ENCODE assay signal across 2 cellular contexts in genomic region chr17:70969540-70970034, GRCh38.
A peak's percentile ranks its signal among the peaks of the same experiment; 100 is the strongest.
TF ChIP-seq lines count a peak whose summit lies in the region.

No MANE protein-coding gene starts in this region.

TF ChIP-seq in HepG2, 621 proteins besides CTCF, POLR2A, EP300 and RAD21:
- TF ChIP-seq XRCC5 (optimal IDR thresholded peaks at IDR 0.05; ENCODE audit: low read length) (no peak), CREB1 (IDR thresholded peaks at IDR 0.05) (peak; percentile 34; the same call in 1 of the 2 replicates), CREB1 (CRISPR knock-in tag; IDR thresholded peaks at IDR 0.05) (no peak), ATF7 (IDR thresholded peaks at IDR 0.05) (0 out of 2 replicates have a peak, but pooled peaks have one; percentile 5), ATF7 (CRISPR knock-in tag; IDR thresholded peaks at IDR 0.05) (no peak), TCF12 (IDR thresholded peaks at IDR 0.05) (no peak), TCF12 (CRISPR knock-in tag; IDR thresholded peaks at IDR 0.05) (no peak)
TF ChIP-seq in HepG2: peak in this region for 2.

TF ChIP-seq in IMR-90, 13 proteins besides CTCF, POLR2A, EP300 and RAD21:
- TF ChIP-seq ELK1 (IDR thresholded peaks at IDR 0.05; ENCODE audit: borderline replicate concordance, low read depth, low read length) (no peak), USF2 (IDR thresholded peaks at IDR 0.05; ENCODE audit: low read depth, low read length) (no peak), NFE2L2 (IDR thresholded peaks at IDR 0.05; ENCODE audit: low read depth, low read length) (no peak), FOS (IDR thresholded peaks at IDR 0.05; ENCODE audit: low read depth, low read length) (no peak), RCOR1 (IDR thresholded peaks at IDR 0.05; ENCODE audit: insufficient replicate concordance, low read length) (no peak), CEBPB (IDR thresholded peaks at IDR 0.05; ENCODE audit: low read depth, low read length) (no peak), MAFK (IDR thresholded peaks at IDR 0.05; ENCODE audit: low read depth, low read length) (no peak), MAZ (IDR thresholded peaks at IDR 0.05; ENCODE audit: borderline replicate concordance, low read depth, low read length) (no peak), CHD1 (IDR thresholded peaks at IDR 0.05; ENCODE audit: low read depth, low read length) (no peak), BHLHE40 (IDR thresholded peaks at IDR 0.05; ENCODE audit: low read depth, low read length) (no peak), MXI1 (IDR thresholded peaks at IDR 0.05; ENCODE audit: borderline replicate concordance, low read depth, low read length) (no peak), RFX5 (IDR thresholded peaks at IDR 0.05; ENCODE audit: low read depth, low read length) (no peak), SMC3 (IDR thresholded peaks at IDR 0.05; ENCODE audit: low read depth, low read length) (no peak)
